Comparison of ENCODE assay signal across 30 cellular contexts in genomic region chr3:172263781-172264486, GRCh38.
"Had no signal": no experiment of that assay in that cellular context is flagged by ENCODE, and none has a peak within 500 bp of the region (broad histone marks: within the 10 kb centered on the region; RNA-seq: fewer than 3 reads in every experiment).

No MANE protein-coding gene starts in this region.

- H3K4me1 ChIP-seq: breast epithelium, SJCRH30 had no signal

- H3K4me3 Mint-ChIP-seq: activated CD4-positive, alpha-beta memory T cell treated with anti-CD3 and anti-CD28 coated beads for 36 hours; activated CD4-positive, alpha-beta T cell treated with anti-CD3 and anti-CD28 coated beads for 36 hours; activated naive CD4-positive, alpha-beta T cell treated with anti-CD3 and anti-CD28 coated beads for 36 hours; activated T-cell treated with anti-CD3 and anti-CD28 coated beads, Interleukin-2, amount 50 U/mL, for 4 hours; activated T-helper 1 cell treated with anti-CD3 and anti-CD28 coated beads, Interleukin-12 subunit alpha, Interleukin-12 subunit beta, Interleukin-2, Interleukin-4 antibody, amounts not matched to agents 30 ng/mL and 10 ng/mL and 1 ng/mL, durations not matched to agents 14 hours and 24 hours and 36 hours; T-helper 2 cell treated with Interferon-gamma antibody and Interleukin-4, amounts not matched to agents 5 μg/mL and 100 μg/mL, for 36 hours; WTC11 had no signal

- H3K9me3 ChIP-seq: adrenal gland, body of pancreas, breast epithelium, SJCRH30 had no signal

- H3K9me3 Mint-ChIP-seq: activated CD4-positive, alpha-beta memory T cell treated with anti-CD3 and anti-CD28 coated beads for 36 hours; activated naive CD4-positive, alpha-beta T cell treated with anti-CD3 and anti-CD28 coated beads for 36 hours; activated naive CD4-positive, alpha-beta T cell treated with anti-CD3 and anti-CD28 coated beads, Interleukin-2, amount 50 U/mL, for 72 hours; activated T-cell treated with anti-CD3 and anti-CD28 coated beads, Interleukin-2, amount 50 U/mL, for 4 hours; activated T-helper 1 cell treated with anti-CD3 and anti-CD28 coated beads, Interleukin-12 subunit alpha, Interleukin-12 subunit beta, Interleukin-2, Interleukin-4 antibody, amounts not matched to agents 30 ng/mL and 10 ng/mL and 1 ng/mL, durations not matched to agents 14 hours and 24 hours and 36 hours; T-helper 2 cell treated with Interferon-gamma antibody and Interleukin-4, amounts not matched to agents 5 μg/mL and 100 μg/mL, for 36 hours had no signal

- H3K4me3 ChIP-seq: adrenal gland, body of pancreas, breast epithelium, K562, SJCRH30, SK-N-MC had no signal

- H3K27me3 ChIP-seq: adrenal gland, body of pancreas, breast epithelium, SJCRH30 had no signal

- H3K27ac Mint-ChIP-seq: activated CD4-positive, alpha-beta memory T cell treated with anti-CD3 and anti-CD28 coated beads for 36 hours; activated CD4-positive, alpha-beta T cell treated with anti-CD3 and anti-CD28 coated beads for 36 hours; activated naive CD4-positive, alpha-beta T cell treated with anti-CD3 and anti-CD28 coated beads for 36 hours; activated naive CD4-positive, alpha-beta T cell treated with anti-CD3 and anti-CD28 coated beads, Interleukin-2, amount 50 U/mL, for 72 hours; activated T-helper 1 cell treated with anti-CD3 and anti-CD28 coated beads, Interleukin-12 subunit alpha, Interleukin-12 subunit beta, Interleukin-2, Interleukin-4 antibody, amounts not matched to agents 30 ng/mL and 10 ng/mL and 1 ng/mL, durations not matched to agents 14 hours and 24 hours and 36 hours; T-helper 2 cell treated with Interferon-gamma antibody and Interleukin-4, amounts not matched to agents 5 μg/mL and 100 μg/mL, for 36 hours; WTC11 had no signal

- H3K36me3 ChIP-seq: breast epithelium had no signal

- DNase-seq: activated CD4-positive, alpha-beta memory T cell treated with anti-CD3 and anti-CD28 coated beads for 36 hours; activated CD4-positive, alpha-beta T cell treated with anti-CD3 and anti-CD28 coated beads for 36 hours; activated CD4-positive, alpha-beta T cell treated with anti-CD3 and anti-CD28 coated beads, Interleukin-2, amount 50 U/mL, for 1 hour; activated CD8-positive, alpha-beta memory T cell treated with anti-CD3 and anti-CD28 coated beads, Interleukin-2, amount 50 U/mL, for 4 hours; activated gamma-delta T cell treated with Interleukin-2 at 50 U/mL for 16 hours; activated naive CD4-positive, alpha-beta T cell treated with anti-CD3 and anti-CD28 coated beads for 36 hours; activated T-cell treated with anti-CD3 and anti-CD28 coated beads for 4 hours; activated T-cell treated with anti-CD3 and anti-CD28 coated beads, Interleukin-2, amount 50 U/mL, for 4 hours; body of pancreas; NCI-H1092 treated with DMSO at 0.1 percent for 48 hours; NCI-H1417; NCI-H187; NCI-H2029 treated with DMSO at 0.1 percent for 48 hours; NCI-H2107; NCI-H2171; NCI-H510A; NCI-H526; NCI-H748 treated with DMSO at 0.1 percent for 48 hours; NK-92 treated with Interleukin-12 subunit alpha and Interleukin-12 subunit beta, amount 100 ng/mL, for 24 hours; Right ventricle myocardium superior; SJCRH30 had no signal

- ATAC-seq: activated CD4-positive, alpha-beta T cell treated with anti-CD3 and anti-CD28 coated beads for 36 hours; activated CD4-positive, CD25-positive, alpha-beta regulatory T cell treated with anti-CD3 and anti-CD28 coated beads, Interleukin-2, amount 50 U/mL, for 24 hours; activated naive CD4-positive, alpha-beta T cell treated with anti-CD3 and anti-CD28 coated beads, Interleukin-2, amount 50 U/mL, for 72 hours; activated T-cell treated with anti-CD3 and anti-CD28 coated beads, Interleukin-2, amount 50 U/mL, for 4 hours; body of pancreas; K562; WTC11 had no signal

- H3K27me3 Mint-ChIP-seq: activated CD4-positive, alpha-beta memory T cell treated with anti-CD3 and anti-CD28 coated beads for 36 hours; activated CD4-positive, alpha-beta T cell treated with anti-CD3 and anti-CD28 coated beads for 36 hours had no signal

- H3K27ac ChIP-seq: body of pancreas, SJCRH30, SK-N-MC had no signal
